Comparison of ENCODE assay signal across 9 cellular contexts in the genomic region with DNA sequence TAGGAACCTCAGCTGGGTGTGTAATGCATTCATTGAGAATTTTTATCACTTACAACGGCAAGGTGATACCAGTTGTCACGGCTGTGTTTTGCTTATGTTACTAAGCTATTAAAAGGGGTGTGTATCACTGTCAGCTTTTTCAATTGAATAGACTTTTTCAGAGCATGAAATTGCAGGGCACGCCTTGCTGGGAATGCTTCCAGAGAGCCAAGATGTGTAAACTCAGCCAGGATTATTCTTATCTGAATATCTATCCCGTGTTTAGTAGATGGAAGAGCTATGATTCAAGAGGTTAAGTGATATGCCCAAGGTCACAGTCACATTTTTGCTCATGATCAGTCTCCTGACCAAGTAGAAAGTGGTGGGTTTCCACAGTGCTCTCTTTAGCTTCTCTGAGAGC. TPM values are rescaled to one million over a fixed set of nuclear protein-coding genes. Genes with fewer than 3 reads are reported as not detected.
A peak's percentile ranks its signal among the peaks of the same experiment; 100 is the strongest.
DNase-seq lines count a peak whose midpoint lies in the region; TF ChIP-seq lines count a peak whose summit lies in the region.
"Had no signal": no experiment of that assay in that cellular context is flagged by ENCODE, and none has a peak within 500 bp of the region (broad histone marks: within the 10 kb centered on the region; RNA-seq: fewer than 3 reads in every experiment).

No MANE protein-coding gene starts in this region.

- H3K27me3 ChIP-seq in colonic mucosa = no peaks in the 10 kb centered on the region

- no peaks in the 10 kb centered on the region for H3K9me3 Mint-ChIP-seq in activated T-helper 2 cell treated with anti-CD3 and anti-CD28 coated beads, Interferon-gamma antibody, Interleukin-2, Interleukin-4, amounts not matched to agents 10 μg/mL and 5 μg/mL and 100 μg/mL, durations not matched to agents 14 hours and 24 hours and 36 hours

- CTCF ChIA-PET in HEK293T (lab: Yijun Ruan, JAX) = no interaction called here

- no peaks in the 10 kb centered on the region for H3K36me3 Mint-ChIP-seq in activated T-helper 2 cell treated with anti-CD3 and anti-CD28 coated beads, Interferon-gamma antibody, Interleukin-2, Interleukin-4, amounts not matched to agents 10 μg/mL and 5 μg/mL and 100 μg/mL, durations not matched to agents 14 hours and 24 hours and 36 hours (ENCODE audit: low read depth)

- peaks cover 26% of the 10 kb centered on the region for H3K27me3 Mint-ChIP-seq in activated T-helper 2 cell treated with anti-CD3 and anti-CD28 coated beads, Interferon-gamma antibody, Interleukin-2, Interleukin-4, amounts not matched to agents 10 μg/mL and 5 μg/mL and 100 μg/mL, durations not matched to agents 14 hours and 24 hours and 36 hours (ENCODE audit: low read depth)

- TF ChIP-seq CTCF in colonic mucosa (IDR thresholded peaks at IDR 0.05) = no peak

- H3K36me3 ChIP-seq in colonic mucosa = no peaks in the 10 kb centered on the region

- H3K4me1 ChIP-seq in colonic mucosa = peaks cover 6% of the 10 kb centered on the region

- H3K4me1 Mint-ChIP-seq in activated T-helper 2 cell treated with anti-CD3 and anti-CD28 coated beads, Interferon-gamma antibody, Interleukin-2, Interleukin-4, amounts not matched to agents 10 μg/mL and 5 μg/mL and 100 μg/mL, durations not matched to agents 14 hours and 24 hours and 36 hours (ENCODE audit: low read depth) = no peaks in the 10 kb centered on the region

- POLR2A ChIA-PET in HEK293T (lab: Yijun Ruan, JAX) = no interaction called here

- H3K27ac ChIP-seq in colonic mucosa = peak overlapping the region; percentile 51

- no peaks in the 10 kb centered on the region for H3K9me3 ChIP-seq in colonic mucosa

- H3K9ac ChIP-seq in colonic mucosa (ENCODE audit: low read depth in 2 of 2, low read length in 2 of 2) = peak overlapping the region in 1 of 2 donors; percentile 38

- H3K4me3 Mint-ChIP-seq in activated T-helper 2 cell treated with anti-CD3 and anti-CD28 coated beads, Interferon-gamma antibody, Interleukin-2, Interleukin-4, amounts not matched to agents 10 μg/mL and 5 μg/mL and 100 μg/mL, durations not matched to agents 14 hours and 24 hours and 36 hours (ENCODE audit: low read depth) = no peak overlapping the region

- H3K4me3 ChIP-seq in colonic mucosa = no peak overlapping the region

- DNase-seq in HEK293T (ENCODE audit: extremely low spot score) = no peak
- peak; percentile 49 for DNase-seq in NCI-H226
- DNase-seq in colonic mucosa = peak; percentile 89
- peak; percentile 11 for DNase-seq in renal cortical epithelial cell (ENCODE audit: low read depth)
- DNase-seq in RKO (ENCODE audit: low spot score) = no peak
- DNase-seq in activated T-helper 2 cell treated with anti-CD3 and anti-CD28 coated beads, Interferon-gamma antibody, Interleukin-2, Interleukin-4, amounts not matched to agents 10 μg/mL and 5 μg/mL and 100 μg/mL, durations not matched to agents 14 hours and 24 hours and 36 hours (ENCODE audit: low spot score) = no peak
- DNase-seq in stimulated activated CD4-positive, alpha-beta T cell treated with anti-CD3 and anti-CD28 coated beads, Interleukin-4, amount 100 ng/mL, for 1 hour = no peak
- DNase-seq: DMS 273 treated with DMSO at 0.1 percent for 48 hours, MV-4-11 had no signal

- intact Hi-C loops in colonic mucosa (cut with DNase I) = no loop called here
- intact Hi-C loops in activated T-helper 2 cell treated with anti-CD3 and anti-CD28 coated beads, Interferon-gamma antibody, Interleukin-2, Interleukin-4, amounts not matched to agents 10 μg/mL and 5 μg/mL and 100 μg/mL, durations not matched to agents 14 hours and 24 hours and 36 hours (cut with micrococcal nuclease) = no loop called here

- H3K27ac Mint-ChIP-seq in activated T-helper 2 cell treated with anti-CD3 and anti-CD28 coated beads, Interferon-gamma antibody, Interleukin-2, Interleukin-4, amounts not matched to agents 10 μg/mL and 5 μg/mL and 100 μg/mL, durations not matched to agents 14 hours and 24 hours and 36 hours = no peak overlapping the region

TF ChIP-seq in HEK293T, 16 proteins besides CTCF, POLR2A, EP300 and RAD21:
- no peak for TF ChIP-seq L3MBTL2 (conservative IDR thresholded peaks at IDR 0.05)
- 0 out of 2 replicates have a peak, but pooled peaks have one; percentile 15 for TF ChIP-seq PKNOX1 (IDR thresholded peaks at IDR 0.05)

RNA-seq across cellular contexts. Expression of gene TEKT3, which starts 6.6 kb away (rescaled TPM):
- total RNA-seq in colonic mucosa (under 1 TPM in 1 of 2 donors, not detected in 1; 0.45 TPM), renal cortical epithelial cell (0.10 TPM in 1 of 2 replicates, not detected in the other)
- total RNA-seq in activated T-helper 2 cell treated with anti-CD3 and anti-CD28 coated beads, Interferon-gamma antibody, Interleukin-2, Interleukin-4, amounts not matched to agents 10 μg/mL and 5 μg/mL and 100 μg/mL, durations not matched to agents 14 hours and 24 hours and 36 hours = not detected in 2 replicates

Comparison
In these comparisons a context has a peak if more than half of its experiments do, and no peak if none do; other contexts are left out.
1. DNase-seq: peak in NCI-H226 (single experiment), colonic mucosa (single experiment) and renal cortical epithelial cell (single experiment); none in HEK293T (single experiment), RKO (single experiment), activated T-helper 2 cell treated with anti-CD3 and anti-CD28 coated beads, Interferon-gamma antibody, Interleukin-2, Interleukin-4, amounts not matched to agents 10 μg/mL and 5 μg/mL and 100 μg/mL, durations not matched to agents 14 hours and 24 hours and 36 hours (single experiment) and stimulated activated CD4-positive, alpha-beta T cell treated with anti-CD3 and anti-CD28 coated beads, Interleukin-4, amount 100 ng/mL, for 1 hour (single experiment).